ENCODE assay signal across 28 cellular contexts in the genomic region with DNA sequence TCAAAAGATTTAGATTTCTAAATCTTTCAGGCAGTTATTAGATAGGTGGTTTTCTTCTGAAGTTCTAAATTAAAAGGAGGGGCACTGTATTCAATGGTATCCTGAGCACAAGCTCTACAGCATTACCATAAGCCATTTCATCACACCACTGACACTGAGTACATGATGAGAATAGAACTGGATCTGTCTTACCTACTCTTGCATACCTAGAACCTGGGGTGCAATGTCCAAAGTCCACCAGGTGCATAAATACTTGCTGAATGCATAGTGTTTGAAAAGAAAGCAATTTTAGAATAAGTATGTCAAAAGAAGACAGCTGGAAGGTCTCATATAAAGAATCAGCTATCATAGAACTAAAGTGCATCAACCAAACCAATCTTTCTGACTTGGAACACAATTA.
"Had no signal": no experiment of that assay in that cellular context is flagged by ENCODE, and none has a peak within 500 bp of the region (broad histone marks: within the 10 kb centered on the region; RNA-seq: fewer than 3 reads in every experiment).

No MANE protein-coding gene starts in this region.

- H3K9me3 Mint-ChIP-seq: activated CD4-positive, alpha-beta memory T cell treated with anti-CD3 and anti-CD28 coated beads for 36 hours; activated CD4-positive, alpha-beta T cell treated with anti-CD3 and anti-CD28 coated beads, Interleukin-2, amount 10 ng/mL, durations not matched to agents 24 days and 14 days; activated naive CD8-positive, alpha-beta T cell treated with anti-CD3 and anti-CD28 coated beads, Interleukin-2, amount 10 ng/mL, durations not matched to agents 7 days and 5 days; activated T-cell treated with anti-CD3 and anti-CD28 coated beads, Interleukin-2, amount 50 U/mL, for 24 hours; activated T-cell treated with anti-CD3 and anti-CD28 coated beads, Interleukin-2, amount 50 U/mL, for 72 hours; brain had no signal

- H3K4me1 ChIP-seq: breast epithelium, colonic mucosa had no signal

- H3K4me3 Mint-ChIP-seq: activated CD4-positive, alpha-beta memory T cell treated with anti-CD3 and anti-CD28 coated beads for 36 hours; activated CD4-positive, alpha-beta T cell treated with anti-CD3 and anti-CD28 coated beads for 36 hours; activated CD4-positive, alpha-beta T cell treated with anti-CD3 and anti-CD28 coated beads, Interleukin-2, amount 10 ng/mL, durations not matched to agents 24 days and 14 days; activated naive CD8-positive, alpha-beta T cell treated with anti-CD3 and anti-CD28 coated beads, Interleukin-2, amount 10 ng/mL, durations not matched to agents 7 days and 5 days; activated T-cell treated with anti-CD3 and anti-CD28 coated beads, Interleukin-2, amount 50 U/mL, for 24 hours; activated T-cell treated with anti-CD3 and anti-CD28 coated beads, Interleukin-2, amount 50 U/mL, for 72 hours; brain had no signal

- H3K36me3 ChIP-seq: breast epithelium, colonic mucosa had no signal

- ATAC-seq: activated CD4-positive, alpha-beta T cell treated with anti-CD3 and anti-CD28 coated beads for 36 hours; activated T-cell treated with anti-CD3 and anti-CD28 coated beads, Interleukin-2, amount 50 U/mL, for 72 hours; gastroesophageal sphincter had no signal

- H3K27ac Mint-ChIP-seq: activated CD4-positive, alpha-beta memory T cell treated with anti-CD3 and anti-CD28 coated beads for 36 hours; activated CD4-positive, alpha-beta T cell treated with anti-CD3 and anti-CD28 coated beads for 36 hours; activated CD4-positive, alpha-beta T cell treated with anti-CD3 and anti-CD28 coated beads, Interleukin-2, amount 10 ng/mL, durations not matched to agents 24 days and 14 days; activated naive CD8-positive, alpha-beta T cell treated with anti-CD3 and anti-CD28 coated beads, Interleukin-2, amount 10 ng/mL, durations not matched to agents 7 days and 5 days; activated T-cell treated with anti-CD3 and anti-CD28 coated beads, Interleukin-2, amount 50 U/mL, for 24 hours; activated T-cell treated with anti-CD3 and anti-CD28 coated beads, Interleukin-2, amount 50 U/mL, for 72 hours; brain had no signal

- H3K4me3 ChIP-seq: ascending aorta, breast epithelium, cardiac muscle cell, colonic mucosa, esophagus squamous epithelium, gastroesophageal sphincter had no signal

- H3K9me3 ChIP-seq: ascending aorta, breast epithelium, colonic mucosa, esophagus squamous epithelium, gastroesophageal sphincter had no signal

- H3K27me3 ChIP-seq: ascending aorta, breast epithelium, cardiac muscle cell, colonic mucosa, esophagus squamous epithelium, gastroesophageal sphincter had no signal

- DNase-seq: activated CD4-positive, alpha-beta memory T cell treated with anti-CD3 and anti-CD28 coated beads for 36 hours; activated CD4-positive, alpha-beta T cell treated with anti-CD3 and anti-CD28 coated beads for 36 hours; activated CD4-positive, alpha-beta T cell treated with anti-CD3 and anti-CD28 coated beads, Interleukin-2, amount 10 ng/mL, durations not matched to agents 24 days and 14 days; activated CD4-positive, CD25-positive, alpha-beta regulatory T cell; activated CD4-positive, CD25-positive, alpha-beta regulatory T cell treated with anti-CD3 and anti-CD28 coated beads, Interleukin-2, amount 50 U/mL, for 72 hours; activated CD8-positive, alpha-beta memory T cell treated with anti-CD3 and anti-CD28 coated beads, Interleukin-2, amount 50 U/mL, for 48 hours; activated gamma-delta T cell treated with Interleukin-2 at 50 U/mL for 16 hours; activated naive CD4-positive, alpha-beta T cell treated with anti-CD3 and anti-CD28 coated beads, Interleukin-2, amount 50 U/mL, for 16 hours; activated naive CD4-positive, alpha-beta T cell treated with Interleukin-2 at 50 U/mL for 16 hours; activated naive CD8-positive, alpha-beta T cell treated with anti-CD3 and anti-CD28 coated beads, Interleukin-2, amount 10 ng/mL, durations not matched to agents 7 days and 5 days; activated T-cell treated with anti-CD3 and anti-CD28 coated beads for 4 hours; activated T-cell treated with anti-CD3 and anti-CD28 coated beads, Interleukin-2, amount 50 U/mL, for 24 hours; activated T-cell treated with anti-CD3 and anti-CD28 coated beads, Interleukin-2, amount 50 U/mL, for 72 hours; central memory CD4-positive, alpha-beta T cell; cerebellar nuclear complex; colonic mucosa; effector CD8-positive, alpha-beta T cell; esophagus squamous epithelium; foreskin melanocyte; T-helper 2 cell had no signal

- H3K27me3 Mint-ChIP-seq: activated CD4-positive, alpha-beta memory T cell treated with anti-CD3 and anti-CD28 coated beads for 36 hours; activated CD4-positive, alpha-beta T cell treated with anti-CD3 and anti-CD28 coated beads for 36 hours; activated CD4-positive, alpha-beta T cell treated with anti-CD3 and anti-CD28 coated beads, Interleukin-2, amount 10 ng/mL, durations not matched to agents 24 days and 14 days; activated naive CD8-positive, alpha-beta T cell treated with anti-CD3 and anti-CD28 coated beads, Interleukin-2, amount 10 ng/mL, durations not matched to agents 7 days and 5 days; activated T-cell treated with anti-CD3 and anti-CD28 coated beads, Interleukin-2, amount 50 U/mL, for 24 hours; brain had no signal

- H3K27ac ChIP-seq: ascending aorta, breast epithelium, cardiac muscle cell, colonic mucosa, epithelial cell of prostate, esophagus squamous epithelium, gastroesophageal sphincter had no signal

- FAIRE-seq: endometrium, endothelial cell of umbilical vein had no signal
